7 cellular contexts compared by ENCODE assay signal in the genomic region with DNA sequence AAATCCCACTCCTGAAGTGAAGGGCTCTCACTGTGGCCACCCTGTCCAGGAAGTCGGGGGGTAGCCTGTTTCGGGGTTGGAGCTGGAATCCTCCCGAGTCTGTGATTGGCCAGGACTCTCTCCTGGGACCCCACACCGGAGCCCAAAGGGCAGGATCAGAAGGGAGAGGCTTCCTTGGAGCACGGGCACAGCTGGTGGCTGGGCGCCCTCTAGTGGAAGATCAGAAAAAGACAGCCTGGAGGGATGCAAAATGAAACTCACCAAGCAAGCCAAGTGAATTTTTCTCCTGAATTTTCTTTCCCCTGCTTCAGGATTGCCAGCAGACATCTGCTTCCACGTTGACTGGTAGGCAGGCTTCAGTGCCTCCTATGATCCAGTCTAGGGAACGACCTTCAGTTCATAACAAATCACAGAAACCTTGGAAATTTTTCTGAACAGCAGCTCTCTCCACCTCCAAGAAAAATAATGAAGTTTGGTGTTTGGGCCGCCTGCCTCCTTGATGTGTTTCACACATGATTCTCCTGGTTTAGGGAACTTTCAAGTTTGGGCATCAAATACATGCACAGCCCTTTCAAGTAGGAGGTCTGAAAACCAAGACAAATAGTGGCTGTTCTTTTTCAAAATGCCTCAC.
DNase-seq lines count a peak whose midpoint lies in the region; ATAC-seq and TF ChIP-seq lines count a peak whose summit lies in the region.

No MANE protein-coding gene starts in this region.

- TF ChIP-seq POLR2A in body of pancreas (IDR thresholded peaks at IDR 0.05), result no peak

- no peaks in the 10 kb centered on the region for H3K27me3 ChIP-seq in body of pancreas

- no peaks in the 10 kb centered on the region for H3K9me3 ChIP-seq in body of pancreas

- peaks cover 6% of the 10 kb centered on the region for H3K4me1 ChIP-seq in body of pancreas

- TF ChIP-seq CTCF in GM12874 (IDR thresholded peaks at IDR 0.05; ENCODE audit: insufficient read depth, low read depth, low read length) (peak; percentile 93), body of pancreas (IDR thresholded peaks at IDR 0.05) (peak; percentile 74 to 90 (median 81))

- H3K4me3 ChIP-seq in body of pancreas, result no peak overlapping the region

- WGBS in body of pancreas, 2 donors, result 6 to 8% methylated on average over 6 to 9 of the region's 9 CpGs

- intact Hi-C loops in body of pancreas (cut with DNase I), result no loop called here

- DNase-seq in NCI-H1105 (lab: John Stamatoyannopoulos, UW), result peak; percentile 57
- DNase-seq in T-helper 9 cell, result peak; percentile 50
- peak; percentile 53 to 74 (median 67) for DNase-seq in body of pancreas
- DNase-seq in iPS-NIHi7 (ENCODE audit: extremely low spot score), result peak; percentile 87
- DNase-seq in stimulated activated CD4-positive, alpha-beta T cell treated with anti-CD3 and anti-CD28 coated beads, Interleukin-12 subunit alpha, Interleukin-12 subunit beta, amount 100 ng/mL, for 4 hours, result peak; percentile 55

- no peak overlapping the region for H3K27ac ChIP-seq in body of pancreas

- ATAC-seq in body of pancreas (no peak), GM21786 (IDR thresholded peaks at IDR 0.05; ENCODE audit: unreplicated experiment) (no peak)

- no peaks in the 10 kb centered on the region for H3K36me3 ChIP-seq in body of pancreas (replicated peaks in 1 of 2; ENCODE audit: insufficient read depth in 1 of 2, low read depth in 2 of 2)
